ENCODE assay signal across 7 cellular contexts in the genomic region with DNA sequence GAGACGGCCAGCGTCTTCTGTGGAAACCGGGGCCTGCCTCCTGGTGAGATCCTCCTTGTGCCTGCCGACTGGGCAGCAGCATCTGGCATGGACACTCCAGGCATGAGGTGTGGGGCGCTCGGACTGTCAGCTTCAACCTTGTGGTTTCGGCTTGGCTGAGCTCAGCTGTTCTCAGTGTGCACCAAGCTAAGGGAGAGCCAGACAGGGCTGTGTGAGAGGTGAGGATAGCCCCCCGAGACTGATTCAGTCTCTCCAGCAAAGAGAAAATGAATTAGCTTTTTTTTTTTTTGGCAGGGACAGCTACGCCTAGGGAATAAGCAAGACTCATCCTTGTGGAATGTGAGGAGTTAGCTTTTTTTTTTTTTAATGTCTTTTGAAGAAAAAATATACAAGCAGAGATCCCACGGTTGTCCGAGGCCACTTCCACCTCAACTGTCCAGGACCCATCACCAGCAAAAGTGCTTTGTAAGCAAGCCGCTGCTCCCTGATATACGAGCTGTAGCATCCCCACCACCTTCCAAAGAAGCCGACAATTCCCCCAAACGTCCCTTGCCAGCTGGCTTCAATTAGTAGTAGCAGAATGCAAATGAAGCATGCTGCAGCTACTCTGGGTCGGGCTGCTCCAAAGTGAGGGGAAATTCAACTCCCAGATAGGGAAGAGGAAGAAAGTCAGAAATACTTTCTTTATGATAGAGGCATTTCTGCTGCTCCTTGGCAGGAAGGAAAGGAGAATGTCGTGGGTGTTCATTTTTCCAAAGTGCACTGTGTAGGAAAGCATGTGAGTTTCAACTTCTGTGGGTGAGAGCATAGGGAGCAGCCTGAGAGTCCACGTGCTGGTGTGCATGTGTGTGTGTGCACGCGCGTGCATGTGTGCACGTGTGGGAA. TPM values are rescaled to one million over a fixed set of nuclear protein-coding genes. Genes with fewer than 3 reads are reported as not detected.
DNase-seq lines count a peak whose midpoint lies in the region; ATAC-seq, FAIRE-seq and TF ChIP-seq lines count a peak whose summit lies in the region.

No MANE protein-coding gene starts in this region.

- TF ChIP-seq POLR2A in K562 (conservative IDR thresholded peaks at IDR 0.05) (no peak), transverse colon (IDR thresholded peaks at IDR 0.05) (no peak)

- H3K4me1 ChIP-seq in K562 (replicated peaks in 1 of 2; ENCODE audit: control insufficient read depth in 2 of 2, insufficient read depth in 2 of 2, low read length in 2 of 2) (peaks cover 0 to 16% of the 10 kb centered on the region in 2 experiments; a peak in 2 of 5 replicates), transverse colon (no peaks in the 10 kb centered on the region)

- no peak for TF ChIP-seq CTCF in K562 (IDR thresholded peaks at IDR 0.05 in 2 of 3, conservative IDR thresholded peaks at IDR 0.05 in 1 of 3; ENCODE audit: insufficient read depth in 2 of 3, low read depth in 1 of 3, low read length in 3 of 3)
- TF ChIP-seq CTCF in kidney epithelial cell (IDR thresholded peaks at IDR 0.05; ENCODE audit: insufficient read depth, low read length, poor library complexity, severe bottlenecking): no peak
- TF ChIP-seq CTCF in transverse colon (IDR thresholded peaks at IDR 0.05): no peak

- 36% methylated on average over 21 of the region's 22 CpGs for WGBS in K562 (ENCODE audit: insufficient coverage, low coverage, missing lambda C conversion rate)
- 30 to 49% methylated on average over 14 to 22 of the region's 22 CpGs for WGBS in transverse colon (ENCODE audit: low coverage in 1 of 2), 2 donors

- intact Hi-C loops in K562 (cut with micrococcal nuclease): no loop called here
- intact Hi-C loops in transverse colon (cut with DNase I; ENCODE audit: low total_unique reads): no loop called here

- POLR2A ChIA-PET in K562 (lab: Yijun Ruan, JAX): interaction anchor here (0.6 to 1.1 kb wide), 4 partner anchors 9 to 584 kb away, joined by 3 read pairs; no protein-coding TSS in a partner anchor

- in situ Hi-C loops in K562 (cut with MboI) (no loop called here), transverse colon (cut with MboI; ENCODE audit: low pct_ligation_motif_present in 1 of 4, low pct_unique_long_range_greater_than_20kb in 1 of 4, low sequenced_read_pairs in 3 of 4) (no loop called here)

- CTCF ChIA-PET in K562 (lab: Yijun Ruan, JAX; ENCODE audit: low intra/inter-chr PET ratio): no interaction called here

- TF ChIP-seq EP300 in K562 (IDR thresholded peaks at IDR 0.05; ENCODE audit: low read length): no peak
- TF ChIP-seq EP300 in transverse colon (IDR thresholded peaks at IDR 0.05; ENCODE audit: low read depth): no peak

- H3K4me2 ChIP-seq in K562 (ENCODE audit: insufficient read depth, low read length): no peak overlapping the region

- H3K36me3 ChIP-seq in K562 (ENCODE audit: control insufficient read depth, insufficient read depth, low read length) (no peaks in the 10 kb centered on the region), kidney epithelial cell (ENCODE audit: control insufficient read depth, insufficient read depth, low read length) (no peaks in the 10 kb centered on the region), transverse colon (no peaks in the 10 kb centered on the region)

- DNase-seq in HS-5 (ENCODE audit: low read depth): peak; percentile 75
- DNase-seq in K562 (ENCODE audit: extremely low read depth in 1 of 4, low spot score in 3 of 4): no peak
- peak; percentile 34 for DNase-seq in kidney epithelial cell (ENCODE audit: low read depth)
- no peak for DNase-seq in transverse colon
- DNase-seq in NCI-H146 (lab: John Stamatoyannopoulos, UW): no peak
- no peak for DNase-seq in NCI-H748 treated with DMSO at 0.1 percent for 48 hours (lab: John Stamatoyannopoulos, UW)
- no peak for DNase-seq in GM19240 (ENCODE audit: insufficient read length, low spot score)

- H3K27me3 ChIP-seq in K562 (ENCODE audit: control insufficient read depth in 2 of 2, insufficient read depth in 2 of 2, low read length in 2 of 2): no peaks in the 10 kb centered on the region
- H3K27me3 ChIP-seq in kidney epithelial cell (ENCODE audit: control insufficient read depth, insufficient read depth, low read length): peaks cover 9% of the 10 kb centered on the region
- H3K27me3 ChIP-seq in transverse colon: no peaks in the 10 kb centered on the region

- H3K9me1 ChIP-seq in K562 (ENCODE audit: control insufficient read depth, insufficient read depth, low read length): no peaks in the 10 kb centered on the region

- no peaks in the 10 kb centered on the region for H3K79me2 ChIP-seq in K562 (ENCODE audit: control insufficient read depth, insufficient read depth, low read length)

- FAIRE-seq in K562 (lab: Jason Lieb, UNC): no peak

- no peak for TF ChIP-seq RAD21 in K562 (CRISPR knock-in tag; conservative IDR thresholded peaks at IDR 0.05 in 1 of 2, IDR thresholded peaks at IDR 0.05 in 1 of 2)

- H3K9ac ChIP-seq in K562 (ENCODE audit: insufficient read depth in 1 of 2, low read depth in 2 of 2, low read length in 2 of 2): peak overlapping the region in 1 of 2 experiments; percentile 80; a peak in 2 of 4 replicates

- no TSS peak for BruUV-seq in K562 (replicated peaks; lab: Mats Ljungman, UMichigan)

- H4K20me1 ChIP-seq in K562 (replicated peaks; ENCODE audit: control insufficient read depth, insufficient read depth, low read length): no peaks in the 10 kb centered on the region

- H3K4me3 ChIP-seq in K562 (no peak overlapping the region), kidney epithelial cell (ENCODE audit: low read depth, low read length) (no peak overlapping the region), transverse colon (no peak overlapping the region)

- no peak overlapping the region for H2AFZ ChIP-seq in K562 (ENCODE audit: low read depth, low read length)

- H3K27ac ChIP-seq in K562 (ENCODE audit: extremely low read depth, low read depth, low read length): no peak overlapping the region
- H3K27ac ChIP-seq in transverse colon: peak overlapping the region; percentile 41 to 49 (median 42)

- peak; percentile 22; the same call in 2 of the 3 replicates for ATAC-seq in K562

- H3K9me3 ChIP-seq in K562 (replicated peaks; ENCODE audit: control insufficient read depth, insufficient read depth, low read depth, low read length): no peaks in the 10 kb centered on the region
- no peaks in the 10 kb centered on the region for H3K9me3 ChIP-seq in transverse colon

TF ChIP-seq in K562, 482 proteins besides CTCF, POLR2A, EP300 and RAD21:
- no peak for TF ChIP-seq DMBX1 (CRISPR knock-in tag; IDR thresholded peaks at IDR 0.05; ENCODE audit: borderline replicate concordance)
- TF ChIP-seq, protein P1, sequence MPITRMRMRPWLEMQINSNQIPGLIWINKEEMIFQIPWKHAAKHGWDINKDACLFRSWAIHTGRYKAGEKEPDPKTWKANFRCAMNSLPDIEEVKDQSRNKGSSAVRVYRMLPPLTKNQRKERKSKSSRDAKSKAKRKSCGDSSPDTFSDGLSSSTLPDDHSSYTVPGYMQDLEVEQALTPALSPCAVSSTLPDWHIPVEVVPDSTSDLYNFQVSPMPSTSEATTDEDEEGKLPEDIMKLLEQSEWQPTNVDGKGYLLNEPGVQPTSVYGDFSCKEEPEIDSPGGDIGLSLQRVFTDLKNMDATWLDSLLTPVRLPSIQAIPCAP (CRISPR knock-in tag; IDR thresholded peaks at IDR 0.05; ENCODE audit: borderline replicate concordance): 0 out of 2 replicates have a peak, but pooled peaks have one; percentile 40

RNA-seq across cellular contexts. Expression of a gene that starts 9.8 kb away (rescaled TPM):
- total RNA-seq in K562 (2011; cell fraction: chromatin; rRNA removed; ENCODE audit: low replicate concordance): 0.09 TPM in 1 of 2 replicates, not detected in the other
- 0.17 and 0.39 TPM in 2 replicates for total RNA-seq in K562 (2011; cell fraction: nucleolus; rRNA removed)
- 0.07 and 0.38 TPM in 2 replicates for total RNA-seq in K562 (2011; cell fraction: nucleoplasm; rRNA removed)
- total RNA-seq in K562 (2014; rRNA removed): 0.18 and 0.29 TPM in 2 replicates
- total RNA-seq in K562 (2014; rRNA removed; fragmentation: Illumina TruSeq; extraction: Trizol): 0.06 and 0.15 TPM in 2 replicates
- 0.07 and 0.08 TPM in 2 replicates for total RNA-seq in K562 (2015; rRNA removed; fragmentation: Illumina TruSeq; extraction: Trizol)
- 0.20 and 0.40 TPM in 2 replicates for total RNA-seq in K562 (2021)
- not detected in 2 replicates for polyA plus RNA-seq in K562 (2011; rRNA removed)
- 0.12 TPM in 1 of 2 replicates, not detected in the other for polyA plus RNA-seq in K562 (2011; cell fraction: cytosol; rRNA removed)
- polyA plus RNA-seq in K562 (2011; cell fraction: nucleus; rRNA removed): 0.10 TPM in 1 of 2 replicates, not detected in the other
- not detected in 2 replicates for polyA plus RNA-seq in K562 (2012)
- not detected in 2 replicates for polyA plus RNA-seq in K562 (2014; fragmentation: Illumina TruSeq; extraction: Trizol)
- not detected for polyA plus RNA-seq in K562 (2014; fragmentation: Nextera tagmentation; extraction: Ambion mirVana)
- polyA plus RNA-seq in K562 (2014; rRNA removed): not detected in 2 replicates
- polyA minus RNA-seq in K562 (2011; rRNA and poly(A)+ RNA removed): 0.06 and 0.11 TPM in 2 replicates
- polyA minus RNA-seq in K562 (2011; cell fraction: cytosol; rRNA and poly(A)+ RNA removed): not detected in 2 replicates
- polyA minus RNA-seq in K562 (2011; cell fraction: nucleus; rRNA and poly(A)+ RNA removed): under 0.01 and 0.11 TPM in 2 replicates
- total RNA-seq in kidney epithelial cell: 5.4 and 9.7 TPM in 2 replicates
- 10 to 100 TPM in 3 of 4 donors, 1 to 10 TPM in 1; 5.6 to 17.6 (median 12.8) TPM for total RNA-seq in transverse colon

RNA-seq across cellular contexts. Expression of a gene that starts 51.2 kb away (rescaled TPM):
- 6.9 and 13.7 TPM in 2 replicates for total RNA-seq in K562 (2011; cell fraction: chromatin; rRNA removed; ENCODE audit: low replicate concordance)
- 8.2 and 9.0 TPM in 2 replicates for total RNA-seq in K562 (2011; cell fraction: nucleolus; rRNA removed)
- total RNA-seq in K562 (2011; cell fraction: nucleoplasm; rRNA removed): 6.3 and 7.4 TPM in 2 replicates
- total RNA-seq in K562 (2014; rRNA removed) (3.9 and 5.8 TPM in 2 replicates), K562 (2014; rRNA removed; fragmentation: Illumina TruSeq; extraction: Trizol) (3.6 TPM in 2 replicates), K562 (2015; rRNA removed; fragmentation: Illumina TruSeq; extraction: Trizol) (2.8 and 3.6 TPM in 2 replicates), K562 (2021) (16.9 TPM in 2 replicates), kidney epithelial cell (1.6 and 2.0 TPM in 2 replicates), transverse colon (10 to 100 TPM in 3 of 4 donors, 1 to 10 TPM in 1; 9.8 to 26.6 (median 22.7) TPM)
- polyA plus RNA-seq in K562 (2011; rRNA removed) (3.6 and 5.0 TPM in 2 replicates), K562 (2014; fragmentation: Illumina TruSeq; extraction: Trizol) (12.8 and 13.9 TPM in 2 replicates), K562 (2014; fragmentation: Nextera tagmentation; extraction: Ambion mirVana) (1 to 10 TPM; 3.4 to 5.8 TPM), K562 (2014; rRNA removed) (4.0 and 9.5 TPM in 2 replicates)
- polyA plus RNA-seq in K562 (2011; cell fraction: cytosol; rRNA removed): 4.5 and 4.7 TPM in 2 replicates
- polyA plus RNA-seq in K562 (2011; cell fraction: nucleus; rRNA removed): 4.6 and 6.3 TPM in 2 replicates
- 6.9 and 8.6 TPM in 2 replicates for polyA plus RNA-seq in K562 (2012)
- 4.0 and 6.0 TPM in 2 replicates for polyA minus RNA-seq in K562 (2011; rRNA and poly(A)+ RNA removed)
- 7.5 and 9.8 TPM in 2 replicates for polyA minus RNA-seq in K562 (2011; cell fraction: cytosol; rRNA and poly(A)+ RNA removed)
- polyA minus RNA-seq in K562 (2011; cell fraction: nucleus; rRNA and poly(A)+ RNA removed): 4.6 and 4.7 TPM in 2 replicates

Comparison
In these comparisons a context has a peak if more than half of its experiments do, and no peak if none do; other contexts are left out.
1. DNase-seq: peak in HS-5 (single experiment) and kidney epithelial cell (single experiment); none in K562 (0 of 4), transverse colon (single experiment), NCI-H146 (single experiment), NCI-H748 treated with DMSO at 0.1 percent for 48 hours (single experiment) and GM19240 (single experiment).